ENCODE assay signal across 33 cellular contexts in the genomic region with DNA sequence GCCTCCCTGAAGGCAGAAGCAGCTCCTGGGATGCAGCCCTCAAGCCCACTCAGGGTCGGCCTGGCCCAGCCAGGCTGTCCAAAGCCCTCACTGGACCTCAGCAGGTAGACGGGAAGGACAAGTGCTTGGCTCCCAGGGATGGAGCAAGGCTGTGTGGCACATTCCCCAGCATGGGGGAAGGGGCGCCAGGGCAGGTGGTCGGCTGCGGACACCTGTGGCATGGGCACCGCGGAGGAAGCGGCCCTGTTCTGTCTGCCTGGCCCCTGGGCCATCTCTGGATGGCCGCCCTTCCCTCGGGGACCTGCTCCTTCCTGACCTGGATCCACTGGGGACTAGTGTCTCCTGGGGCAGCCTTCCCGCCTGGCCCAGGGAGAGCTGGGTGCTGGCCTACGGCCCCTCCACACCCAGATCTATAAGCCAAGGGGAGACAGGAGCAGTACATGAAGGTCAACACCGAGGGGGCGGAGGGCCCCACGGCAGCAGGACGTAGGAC.
"Had no signal": no experiment of that assay in that cellular context is flagged by ENCODE, and none has a peak within 500 bp of the region (broad histone marks: within the 10 kb centered on the region; RNA-seq: fewer than 3 reads in every experiment).

No MANE protein-coding gene starts in this region.

- H3K4me3 ChIP-seq: adrenal gland, ascending aorta, cardiac muscle cell had no signal

- DNase-seq: activated B cell treated with CpG ODN at 0.5 μM for 24 hours; activated CD4-positive, alpha-beta memory T cell treated with anti-CD3 and anti-CD28 coated beads for 36 hours; activated CD4-positive, alpha-beta T cell treated with anti-CD3 and anti-CD28 coated beads for 4 hours; activated CD4-positive, alpha-beta T cell treated with anti-CD3 and anti-CD28 coated beads, Interleukin-2, amount 10 ng/mL, durations not matched to agents 24 days and 14 days; activated CD4-positive, alpha-beta T cell treated with anti-CD3 and anti-CD28 coated beads, Interleukin-2, amount 50 U/mL, for 1 hour; activated CD4-positive, alpha-beta T cell treated with anti-CD3 and anti-CD28 coated beads, Interleukin-2, amount 50 U/mL, for 4 hours; activated CD4-positive, CD25-positive, alpha-beta regulatory T cell treated with anti-CD3 and anti-CD28 coated beads, Interleukin-2, amount 50 U/mL, for 72 hours; activated CD8-positive, alpha-beta memory T cell treated with anti-CD3 and anti-CD28 coated beads, Interleukin-2, amount 50 U/mL, for 4 hours; activated CD8-positive, alpha-beta T cell treated with anti-CD3 and anti-CD28 coated beads for 36 hours; activated effector memory CD4-positive, alpha-beta T cell treated with anti-CD3 and anti-CD28 coated beads, Interleukin-2, amount 50 U/mL, for 16 hours; activated gamma-delta T cell treated with Interleukin-2 at 50 U/mL for 16 hours; activated naive CD4-positive, alpha-beta T cell; activated naive CD4-positive, alpha-beta T cell treated with anti-CD3 and anti-CD28 coated beads for 36 hours; activated naive CD4-positive, alpha-beta T cell treated with anti-CD3 and anti-CD28 coated beads, Interleukin-2, amount 50 U/mL, for 16 hours; activated naive CD8-positive, alpha-beta T cell treated with anti-CD3 and anti-CD28 coated beads for 36 hours; activated T-cell treated with anti-CD3 and anti-CD28 coated beads for 4 hours; activated T-cell treated with anti-CD3 and anti-CD28 coated beads, Interleukin-2, amount 50 U/mL, for 1 hour; activated T-cell treated with anti-CD3 and anti-CD28 coated beads, Interleukin-2, amount 50 U/mL, for 4 hours; activated T-cell treated with anti-CD3 and anti-CD28 coated beads, Interleukin-2, amount 50 U/mL, for 72 hours; adrenal gland; amniotic stem cell; caudate nucleus; cerebellar nuclear complex; T-helper 1 cell; T-helper 2 cell; T-helper 9 cell had no signal

- H3K27me3 ChIP-seq: adrenal gland, ascending aorta, cardiac muscle cell had no signal

- H3K36me3 ChIP-seq: adrenal gland had no signal

- H3K27ac ChIP-seq: adrenal gland, ascending aorta, cardiac muscle cell, VCaP had no signal

- H3K9me3 ChIP-seq: adrenal gland, ascending aorta had no signal

- ATAC-seq: activated CD8-positive, alpha-beta T cell treated with anti-CD3 and anti-CD28 coated beads for 36 hours; activated naive CD4-positive, alpha-beta T cell treated with anti-CD3 and anti-CD28 coated beads, Interleukin-2, amount 50 U/mL, for 72 hours; activated T-cell treated with anti-CD3 and anti-CD28 coated beads, Interleukin-2, amount 50 U/mL, for 4 hours; activated T-cell treated with anti-CD3 and anti-CD28 coated beads, Interleukin-2, amount 50 U/mL, for 72 hours; activated T-helper 17 cell treated with anti-CD3 and anti-CD28 coated beads, Interleukin-2, amount 50 U/mL, for 72 hours had no signal

- H3K4me1 ChIP-seq: adrenal gland, ascending aorta had no signal

- FAIRE-seq: bronchial epithelial cell, TTC549 had no signal
